25 cellular contexts compared by ENCODE assay signal in genomic region chr4:26033389-26033788, GRCh38.
DNase-seq lines count a peak whose midpoint lies in the region; ATAC-seq and TF ChIP-seq lines count a peak whose summit lies in the region.
"Had no signal": no experiment of that assay in that cellular context is flagged by ENCODE, and none has a peak within 500 bp of the region (broad histone marks: within the 10 kb centered on the region; RNA-seq: fewer than 3 reads in every experiment).

No MANE protein-coding gene starts in this region.

- H3K9me2 ChIP-seq in GM23338 (ENCODE audit: insufficient read depth), result peaks cover 8% of the 10 kb centered on the region
- H3K9me2 ChIP-seq: SK-N-SH had no signal

- intact Hi-C loops in ascending aorta (cut with DNase I), result loop anchor here (5.0 kb wide), 2 partner anchors 46 to 59 kb away; no protein-coding TSS in a partner anchor

- no peak for DNase-seq in GM23338 (ENCODE audit: low spot score)
- DNase-seq in ascending aorta (ENCODE audit: low spot score in 2 of 2), result peak in 1 of 2 donors; percentile 30
- no peak for DNase-seq in mesothelial cell of epicardium (ENCODE audit: low spot score in 2 of 2, unreplicated experiment in 2 of 2)
- no peak for DNase-seq in NCI-H2081 treated with DMSO at 0.1 percent for 48 hours (lab: John Stamatoyannopoulos, UW)
- no peak for DNase-seq in NCI-H524 (lab: John Stamatoyannopoulos, UW)
- DNase-seq in NCI-H2227 treated with DMSO at 0.1 percent for 48 hours (lab: John Stamatoyannopoulos, UW), result no peak
- DNase-seq: activated CD4-positive, alpha-beta T cell treated with anti-CD3 and anti-CD28 coated beads, Interleukin-2, amount 50 U/mL, for 4 hours; amygdala; CD8-positive, alpha-beta T cell; DMS53; effector CD4-positive, alpha-beta T cell; erythroblast; GF-D8; GOT3; midbrain; MM.1S; NCI-H1694; RPMI8226; SK-N-SH; thyroid gland had no signal

- H3K36me3 ChIP-seq in GM23338 (ENCODE audit: insufficient read depth) (no peaks in the 10 kb centered on the region), ascending aorta (no peaks in the 10 kb centered on the region), stomach smooth muscle (ENCODE audit: control insufficient read depth in 2 of 2, insufficient read depth in 2 of 2, low read length in 2 of 2) (no peaks in the 10 kb centered on the region)
- H3K36me3 ChIP-seq: neutrophil, thyroid gland had no signal

- H3K27me3 Mint-ChIP-seq in GM23338 (ENCODE audit: insufficient read depth, low read depth, poor library complexity), result peaks cover 5% of the 10 kb centered on the region
- peaks cover 36% of the 10 kb centered on the region for H3K27me3 Mint-ChIP-seq in mesothelial cell of epicardium (ENCODE audit: low read depth)
- H3K27me3 Mint-ChIP-seq: central memory CD8-positive, alpha-beta T cell had no signal

- peaks cover 13% of the 10 kb centered on the region for H3K4me1 ChIP-seq in GM23338 (ENCODE audit: insufficient read depth)
- H3K4me1 ChIP-seq in ascending aorta, result peaks cover 0 to 25% of the 10 kb centered on the region in 2 donors
- peaks cover 19% of the 10 kb centered on the region for H3K4me1 ChIP-seq in stomach smooth muscle (ENCODE audit: control insufficient read depth, insufficient read depth, low read length)

- no peaks in the 10 kb centered on the region for H3K27me3 ChIP-seq in GM23338 (ENCODE audit: insufficient read depth)
- H3K27me3 ChIP-seq in ascending aorta, result no peaks in the 10 kb centered on the region
- no peaks in the 10 kb centered on the region for H3K27me3 ChIP-seq in stomach smooth muscle (ENCODE audit: control insufficient read depth in 1 of 2, insufficient read depth in 2 of 2, low read length in 2 of 2)
- H3K27me3 ChIP-seq: thyroid gland had no signal

- no peak overlapping the region for H3K4me2 ChIP-seq in GM23338

- H3K27ac ChIP-seq in GM23338 (ENCODE audit: low read depth) (no peak overlapping the region), ascending aorta (peak overlapping the region; percentile 72 to 86), stomach smooth muscle (ENCODE audit: low read length) (peak overlapping the region; percentile 18)
- H3K27ac ChIP-seq: neutrophil had no signal

- TF ChIP-seq CTCF in GM23338 (conservative IDR thresholded peaks at IDR 0.05; ENCODE audit: low read depth in 2 of 2) (no peak), ascending aorta (IDR thresholded peaks at IDR 0.05) (no peak), mesothelial cell of epicardium (IDR thresholded peaks at IDR 0.05; ENCODE audit: unreplicated experiment) (no peak)

- ATAC-seq in GM23338 (no peak), GM21529 (IDR thresholded peaks at IDR 0.05; ENCODE audit: unreplicated experiment) (no peak)
- ATAC-seq: CD8-positive, alpha-beta T cell; K562 had no signal

- peaks cover 12% of the 10 kb centered on the region for H3K9me3 Mint-ChIP-seq in GM23338
- H3K9me3 Mint-ChIP-seq in mesothelial cell of epicardium, result no peaks in the 10 kb centered on the region
- H3K9me3 Mint-ChIP-seq: CD8-positive, alpha-beta T cell; central memory CD8-positive, alpha-beta T cell had no signal

- no peak overlapping the region for H3K9ac ChIP-seq in stomach smooth muscle (ENCODE audit: low read length in 2 of 2)
- H3K9ac ChIP-seq: SK-N-SH had no signal

- H3K27ac Mint-ChIP-seq in GM23338 (no peak overlapping the region), mesothelial cell of epicardium (peak overlapping the region; percentile 75)
- H3K27ac Mint-ChIP-seq: CD8-positive, alpha-beta T cell had no signal

- H3K79me2 ChIP-seq in GM23338 (replicated peaks; ENCODE audit: insufficient read depth), result no peaks in the 10 kb centered on the region; the same call in 1 of the 2 replicates

- H4K20me1 ChIP-seq in GM23338 (replicated peaks; ENCODE audit: insufficient read depth), result no peaks in the 10 kb centered on the region

- H3K4me3 Mint-ChIP-seq in GM23338, result no peak overlapping the region
- H3K4me3 Mint-ChIP-seq in mesothelial cell of epicardium, result no peak overlapping the region
- H3K4me3 Mint-ChIP-seq: CD8-positive, alpha-beta T cell; central memory CD8-positive, alpha-beta T cell had no signal

- H3K4me1 Mint-ChIP-seq in GM23338, result peaks cover 30% of the 10 kb centered on the region
- peaks cover 15% of the 10 kb centered on the region for H3K4me1 Mint-ChIP-seq in mesothelial cell of epicardium

- H2AFZ ChIP-seq in GM23338, result no peak overlapping the region

- H3F3A ChIP-seq in GM23338 (replicated peaks; ENCODE audit: low read depth), result peaks cover 22% of the 10 kb centered on the region

- no peak overlapping the region for H3K4me3 ChIP-seq in GM23338
- no peak overlapping the region for H3K4me3 ChIP-seq in ascending aorta
- H3K4me3 ChIP-seq in stomach smooth muscle (ENCODE audit: low read length in 2 of 2), result no peak overlapping the region
- H3K4me3 ChIP-seq: K562, thyroid gland had no signal

- H3K9me3 ChIP-seq in ascending aorta, result no peaks in the 10 kb centered on the region
- peaks cover 0 to 5% of the 10 kb centered on the region in 2 donors for H3K9me3 ChIP-seq in stomach smooth muscle (ENCODE audit: control insufficient read depth in 2 of 2, low read length in 2 of 2)
- H3K9me3 ChIP-seq: neutrophil, SK-N-SH, thyroid gland had no signal

- peaks cover 17% of the 10 kb centered on the region for H3K36me3 Mint-ChIP-seq in GM23338 (ENCODE audit: low read depth)
- no peaks in the 10 kb centered on the region for H3K36me3 Mint-ChIP-seq in mesothelial cell of epicardium
- H3K36me3 Mint-ChIP-seq: CD8-positive, alpha-beta T cell had no signal

TF ChIP-seq in GM23338, 12 proteins besides CTCF, POLR2A, EP300 and RAD21:
- TF ChIP-seq ZNF462 (CRISPR knock-in tag; IDR thresholded peaks at IDR 0.05), result no peak
- TF ChIP-seq ZNF331 (CRISPR knock-in tag; IDR thresholded peaks at IDR 0.05; ENCODE audit: low read depth), result peak; percentile 78
